ENCODE assay signal across 1 cellular context in genomic region chr3:72847282-72847681, GRCh38.
A peak's percentile ranks its signal among the peaks of the same experiment; 100 is the strongest.
TF ChIP-seq lines count a peak whose summit lies in the region.

No MANE protein-coding gene starts in this region.

TF ChIP-seq in GM12878, 131 proteins besides CTCF, POLR2A, EP300 and RAD21:
- TF ChIP-seq ZNF622 (IDR thresholded peaks at IDR 0.05) = no peak
- TF ChIP-seq NKRF (conservative IDR thresholded peaks at IDR 0.05) = 0 out of 2 replicates have a peak, but pooled peaks have one; percentile 11
